In genomic region chr13:30720470-30720869, GRCh38 we compare ENCODE assay signal across 11 cellular contexts. TPM values are rescaled to one million over a fixed set of nuclear protein-coding genes. Genes with fewer than 3 reads are reported as not detected.
DNase-seq lines count a peak whose midpoint lies in the region; ATAC-seq and TF ChIP-seq lines count a peak whose summit lies in the region.
"Had no signal": no experiment of that assay in that cellular context is flagged by ENCODE, and none has a peak within 500 bp of the region (broad histone marks: within the 10 kb centered on the region; RNA-seq: fewer than 3 reads in every experiment).

No MANE protein-coding gene starts in this region.

- TF ChIP-seq CTCF in left ventricle myocardium inferior (IDR thresholded peaks at IDR 0.05; ENCODE audit: borderline replicate concordance): no peak

- no peaks in the 10 kb centered on the region for H3K36me3 ChIP-seq in left ventricle myocardium inferior
- H3K36me3 ChIP-seq: pancreas, stomach had no signal

- no peak overlapping the region for H3K27ac Mint-ChIP-seq in central memory CD8-positive, alpha-beta T cell (ENCODE audit: low read depth)
- no peak overlapping the region for H3K27ac Mint-ChIP-seq in activated naive CD4-positive, alpha-beta T cell treated with anti-CD3 and anti-CD28 coated beads for 36 hours

- CTCF ChIA-PET in activated naive CD4-positive, alpha-beta T cell treated with anti-CD3 and anti-CD28 coated beads for 36 hours (lab: Charles Lee): interaction anchor here (1.4 kb wide), 1 partner anchor 75 kb away, joined by 3 read pairs; no protein-coding TSS in a partner anchor

- H3K27ac ChIP-seq in left ventricle myocardium inferior (replicated peaks): no peak overlapping the region
- H3K27ac ChIP-seq: pancreas, stomach had no signal

- DNase-seq in CD1c-positive myeloid dendritic cell (ENCODE audit: extremely low spot score) (peak; percentile 92), H4 (ENCODE audit: low spot score) (no peak), left ventricle myocardium inferior (no peak), cortex of kidney (lab: John Stamatoyannopoulos, UW) (no peak)
- no peak for DNase-seq in central memory CD8-positive, alpha-beta T cell (ENCODE audit: low spot score in 2 of 2)
- DNase-seq in activated naive CD4-positive, alpha-beta T cell treated with anti-CD3 and anti-CD28 coated beads for 36 hours: no peak
- DNase-seq: pancreas, stomach had no signal

- no peaks in the 10 kb centered on the region for H3K9me3 Mint-ChIP-seq in central memory CD8-positive, alpha-beta T cell
- H3K9me3 Mint-ChIP-seq in activated naive CD4-positive, alpha-beta T cell treated with anti-CD3 and anti-CD28 coated beads for 36 hours: no peaks in the 10 kb centered on the region

- intact Hi-C loops in activated naive CD4-positive, alpha-beta T cell treated with anti-CD3 and anti-CD28 coated beads for 36 hours (cut with micrococcal nuclease): no loop called here
- intact Hi-C loops in left ventricle myocardium inferior (cut with micrococcal nuclease): no loop called here

- no peak overlapping the region for H3K4me3 Mint-ChIP-seq in central memory CD8-positive, alpha-beta T cell
- no peak overlapping the region for H3K4me3 Mint-ChIP-seq in activated naive CD4-positive, alpha-beta T cell treated with anti-CD3 and anti-CD28 coated beads for 36 hours

- no peaks in the 10 kb centered on the region for H3K27me3 ChIP-seq in left ventricle myocardium inferior (ENCODE audit: low read depth)
- H3K27me3 ChIP-seq: pancreas, stomach had no signal

- H3K4me1 Mint-ChIP-seq in central memory CD8-positive, alpha-beta T cell: peaks cover 19% of the 10 kb centered on the region
- H3K4me1 Mint-ChIP-seq in activated naive CD4-positive, alpha-beta T cell treated with anti-CD3 and anti-CD28 coated beads for 36 hours (ENCODE audit: low read depth): no peaks in the 10 kb centered on the region

- no peaks in the 10 kb centered on the region for H3K27me3 Mint-ChIP-seq in central memory CD8-positive, alpha-beta T cell
- no peaks in the 10 kb centered on the region for H3K27me3 Mint-ChIP-seq in activated naive CD4-positive, alpha-beta T cell treated with anti-CD3 and anti-CD28 coated beads for 36 hours (ENCODE audit: low read depth)

- H3K36me3 Mint-ChIP-seq in central memory CD8-positive, alpha-beta T cell (ENCODE audit: insufficient read depth): no peaks in the 10 kb centered on the region
- H3K36me3 Mint-ChIP-seq in activated naive CD4-positive, alpha-beta T cell treated with anti-CD3 and anti-CD28 coated beads for 36 hours (ENCODE audit: low read depth): no peaks in the 10 kb centered on the region

- peaks cover 17% of the 10 kb centered on the region for H3K4me1 ChIP-seq in left ventricle myocardium inferior
- H3K4me1 ChIP-seq: pancreas had no signal

- peak; percentile 73 for ATAC-seq in GM21360 (IDR thresholded peaks at IDR 0.05; ENCODE audit: unreplicated experiment)
- ATAC-seq in HG03469 (IDR thresholded peaks at IDR 0.05; ENCODE audit: unreplicated experiment): peak; percentile 77
- peak; percentile 19 for ATAC-seq in central memory CD8-positive, alpha-beta T cell (replicated peaks; ENCODE audit: extremely low read depth, poor library complexity, severe bottlenecking)
- ATAC-seq: Right ventricle myocardium inferior had no signal

- H3K4me3 ChIP-seq in left ventricle myocardium inferior: no peak overlapping the region
- H3K4me3 ChIP-seq: pancreas, stomach had no signal

- H3K9me3 ChIP-seq in left ventricle myocardium inferior (replicated peaks): no peaks in the 10 kb centered on the region
- H3K9me3 ChIP-seq: pancreas, stomach had no signal

RNA-seq across cellular contexts. Expression of gene ALOX5AP, which starts 14.9 kb away (rescaled TPM):
- 1.1 and 1.2 TPM in 2 replicates for total RNA-seq in H4 (2014; rRNA removed; shearing (Covaris generic))
- total RNA-seq in activated naive CD4-positive, alpha-beta T cell treated with anti-CD3 and anti-CD28 coated beads for 36 hours: 10 to 100 TPM; 21.3 to 21.7 TPM
- 7.2 TPM for total RNA-seq in left ventricle myocardium inferior

Comparison
In these comparisons a context has a peak if more than half of its experiments do, and no peak if none do; other contexts are left out.
1. ATAC-seq: peak in every context shown above with its lines; median percentile 77 in HG03469; 73 in GM21360; 19 in central memory CD8-positive, alpha-beta T cell.